In the genomic region with DNA sequence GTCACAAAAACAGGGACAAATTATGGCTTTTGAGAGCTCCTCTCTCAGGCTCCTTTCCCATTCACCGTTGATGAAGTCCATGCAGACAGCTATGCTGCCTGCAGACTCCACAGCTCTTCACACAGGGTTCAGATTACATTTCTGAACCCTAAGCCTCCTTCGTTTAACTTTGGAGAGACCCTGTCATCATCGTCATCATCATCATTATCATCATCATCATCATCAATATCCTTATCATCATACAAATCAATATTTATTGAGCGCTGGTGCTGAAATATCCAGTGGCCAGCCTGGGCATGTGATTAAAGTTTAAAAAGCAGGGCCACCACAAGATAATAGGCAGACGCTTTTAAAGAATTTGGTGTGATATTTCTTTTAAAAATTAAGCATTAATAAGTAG, we compare ENCODE assay signal across 8 cellular contexts.
"Had no signal": no experiment of that assay in that cellular context is flagged by ENCODE, and none has a peak within 500 bp of the region (broad histone marks: within the 10 kb centered on the region; RNA-seq: fewer than 3 reads in every experiment).

No MANE protein-coding gene starts in this region.

- H3K27ac ChIP-seq: HL-60, KMS-11 had no signal

- DNase-seq: IMR-90, KBM-7, KG1 had no signal

- H3K9me3 Mint-ChIP-seq: IgD-negative memory B cell had no signal

- FAIRE-seq: HTR-8/SVneo, K562 had no signal

- H3K36me3 Mint-ChIP-seq: IgD-negative memory B cell had no signal

- H3K9ac ChIP-seq: KMS-11 had no signal

- H3K4me3 Mint-ChIP-seq: IgD-negative memory B cell had no signal

- H3K4me3 ChIP-seq: K562 had no signal

- H3K4me2 ChIP-seq: KMS-11 had no signal

- ATAC-seq: K562 had no signal
